Comparison of ENCODE assay signal across 8 cellular contexts in genomic region chr1:1777950-1778826, GRCh38. TPM values are rescaled to one million over a fixed set of nuclear protein-coding genes. Genes with fewer than 3 reads are reported as not detected.
DNase-seq lines count a peak whose midpoint lies in the region; ATAC-seq and TF ChIP-seq lines count a peak whose summit lies in the region.

Gene NADK, minus strand, starts transcription at chr1:1778470. Its CDS starts 13,064 bp downstream, at chr1:1765406.

- peak within 1 kb of the TSS; percentile 96 for H3K4me3 ChIP-seq in RWPE2 (ENCODE audit: severe bottlenecking)

- no peaks in the 10 kb centered on the region for H3K27me3 ChIP-seq in RWPE2 (ENCODE audit: insufficient read depth, poor library complexity, severe bottlenecking)

- peak within 1 kb of the TSS; percentile 73 for H3K27ac ChIP-seq in RWPE2 (ENCODE audit: poor library complexity, severe bottlenecking)

- ATAC-seq in GM19351 (IDR thresholded peaks at IDR 0.05; ENCODE audit: unreplicated experiment) (peak; percentile 29), HG03520 (IDR thresholded peaks at IDR 0.05; ENCODE audit: unreplicated experiment) (peak; percentile 33), RWPE2 (ENCODE audit: low read depth) (peak; percentile 11; the same call in 2 of the 3 replicates)

- peaks cover 11% of the 10 kb centered on the region; the same call in 1 of the 2 replicates for H3K36me3 ChIP-seq in RWPE2 (ENCODE audit: low read depth)

- TF ChIP-seq CTCF in RWPE2 (IDR thresholded peaks at IDR 0.05; ENCODE audit: poor library complexity, severe bottlenecking) = no peak

- peak; percentile 65 for DNase-seq in CMK (ENCODE audit: low read depth)
- DNase-seq in RWPE2 (ENCODE audit: low spot score) = no peak
- DNase-seq in activated naive CD4-positive, alpha-beta T cell (lab: John Stamatoyannopoulos, UW) = peak; percentile 28 to 70 (median 44)
- DNase-seq in germinal center (ENCODE audit: low spot score) = peak; percentile 86
- DNase-seq in occipital lobe (lab: John Stamatoyannopoulos, UW) = peak; percentile 27
- peak; percentile 68 for DNase-seq in superior temporal gyrus (ENCODE audit: extremely low spot score)

- H3K4me1 ChIP-seq in RWPE2 (ENCODE audit: insufficient read depth, poor library complexity, severe bottlenecking) = peaks cover 20% of the 10 kb centered on the region

- no peaks in the 10 kb centered on the region for H3K9me3 ChIP-seq in RWPE2 (ENCODE audit: severe bottlenecking)

RNA-seq across cellular contexts. Expression of gene NADK, which starts in this region (rescaled TPM):
- total RNA-seq in occipital lobe = 20.4 TPM
